ENCODE assay signal across 30 cellular contexts in genomic region chr21:41048141-41048540, GRCh38.
"Had no signal": no experiment of that assay in that cellular context is flagged by ENCODE, and none has a peak within 500 bp of the region (broad histone marks: within the 10 kb centered on the region; RNA-seq: fewer than 3 reads in every experiment).

No MANE protein-coding gene starts in this region.

- H3K27me3 ChIP-seq: esophagus muscularis mucosa, foreskin keratinocyte, neural progenitor cell, right lobe of liver, stomach, thyroid gland, vagina had no signal

- H3K4me1 Mint-ChIP-seq: stimulated activated effector memory CD8-positive, alpha-beta T cell treated with anti-CD3 and anti-CD28 coated beads, Interleukin-12 subunit alpha, Interleukin-12 subunit beta, amount 100 ng/mL, for 72 hours had no signal

- H3K27ac Mint-ChIP-seq: naive thymus-derived CD4-positive, alpha-beta T cell; nephron; neural progenitor cell; progenitor cell of endocrine pancreas; stimulated activated effector memory CD8-positive, alpha-beta T cell treated with anti-CD3 and anti-CD28 coated beads, Interleukin-12 subunit alpha, Interleukin-12 subunit beta, amount 100 ng/mL, for 72 hours had no signal

- H3K9me3 Mint-ChIP-seq: naive thymus-derived CD4-positive, alpha-beta T cell; nephron; neural progenitor cell; stimulated activated effector memory CD8-positive, alpha-beta T cell treated with anti-CD3 and anti-CD28 coated beads, Interleukin-12 subunit alpha, Interleukin-12 subunit beta, amount 100 ng/mL, for 72 hours had no signal

- H3K4me3 ChIP-seq: esophagus muscularis mucosa, heart right ventricle, left lung, neural progenitor cell, right lobe of liver, stomach, thyroid gland, vagina had no signal

- FAIRE-seq: endothelial cell of umbilical vein, islet of Langerhans, small intestine had no signal

- H3K4me1 ChIP-seq: foreskin keratinocyte, heart right ventricle, left lung, neural progenitor cell, parathyroid adenoma, right lobe of liver, thyroid gland, vagina had no signal

- H3K36me3 Mint-ChIP-seq: naive thymus-derived CD4-positive, alpha-beta T cell; neural progenitor cell; stimulated activated effector memory CD8-positive, alpha-beta T cell treated with anti-CD3 and anti-CD28 coated beads, Interleukin-12 subunit alpha, Interleukin-12 subunit beta, amount 100 ng/mL, for 72 hours had no signal

- H3K9me3 ChIP-seq: esophagus muscularis mucosa, heart right ventricle, left lung, right lobe of liver, stomach, thyroid gland, vagina had no signal

- DNase-seq: dermis blood vessel endothelial cell; effector memory CD4-positive, alpha-beta T cell; foreskin keratinocyte; glutamatergic neuron; heart right ventricle; hippocampal formation; left cardiac atrium; left lung; mammary epithelial cell; mesendoderm; midbrain; naive thymus-derived CD4-positive, alpha-beta T cell; right lobe of liver; small intestine; stimulated activated CD4-positive, alpha-beta T cell treated with anti-CD3 and anti-CD28 coated beads, Interleukin-12 subunit alpha, Interleukin-12 subunit beta, amount 100 ng/mL, for 4 hours; stimulated activated CD4-positive, alpha-beta T cell treated with anti-CD3 and anti-CD28 coated beads, Interleukin-1b, Interleukin-23, amount 100 ng/mL, for 48 hours; stimulated activated CD4-positive, alpha-beta T cell treated with anti-CD3 and anti-CD28 coated beads, Interleukin-4, amount 100 ng/mL, for 1 hour; stimulated activated naive CD4-positive, alpha-beta T cell treated with Interleukin-2 at 50 U/mL for 16 hours; stomach; thyroid gland; trophoblast cell had no signal

- ATAC-seq: foreskin keratinocyte; heart right ventricle; left cardiac atrium; left lung; naive thymus-derived CD4-positive, alpha-beta T cell; right lobe of liver; stimulated activated effector memory CD8-positive, alpha-beta T cell treated with anti-CD3 and anti-CD28 coated beads, Interleukin-12 subunit alpha, Interleukin-12 subunit beta, amount 100 ng/mL, for 72 hours had no signal

- H3K4me3 Mint-ChIP-seq: naive thymus-derived CD4-positive, alpha-beta T cell; nephron; neural progenitor cell; stimulated activated effector memory CD8-positive, alpha-beta T cell treated with anti-CD3 and anti-CD28 coated beads, Interleukin-12 subunit alpha, Interleukin-12 subunit beta, amount 100 ng/mL, for 72 hours had no signal

- H3K27me3 Mint-ChIP-seq: progenitor cell of endocrine pancreas had no signal

- H3K9ac ChIP-seq: neural progenitor cell, parathyroid adenoma had no signal

- H3K36me3 ChIP-seq: esophagus muscularis mucosa, heart right ventricle, left lung, neural progenitor cell, right lobe of liver, stomach, thyroid gland, vagina had no signal
